Comparison of ENCODE assay signal across 12 cellular contexts in the genomic region with DNA sequence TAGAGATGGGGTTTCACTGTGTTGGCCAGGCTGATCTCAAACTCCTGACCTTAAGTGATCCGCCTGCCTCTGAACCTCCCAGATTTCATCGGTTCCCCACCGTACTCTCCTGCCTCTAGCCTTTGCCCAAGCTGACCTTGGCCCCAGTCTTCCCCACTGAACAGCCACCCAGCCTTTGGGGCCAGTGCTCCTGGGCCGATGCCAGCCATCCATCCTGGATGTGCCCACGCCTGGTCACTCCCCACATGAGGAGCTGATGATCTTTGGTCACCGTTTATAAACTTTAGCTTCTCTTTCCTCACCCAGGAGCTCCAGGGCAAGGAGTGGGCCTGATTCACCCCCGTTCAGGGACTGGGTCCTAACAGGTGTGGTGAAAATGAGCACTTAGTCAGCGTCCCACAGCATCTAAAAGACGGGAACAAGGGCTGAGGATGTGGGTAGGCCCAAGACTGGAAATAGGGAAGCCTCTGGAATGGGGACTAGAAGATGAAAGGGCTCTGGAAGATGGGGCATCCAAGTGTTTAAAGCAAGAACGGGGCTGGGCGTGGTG. TPM values are rescaled to one million over a fixed set of nuclear protein-coding genes. Genes with fewer than 3 reads are reported as not detected.
A peak's percentile ranks its signal among the peaks of the same experiment; 100 is the strongest.
DNase-seq lines count a peak whose midpoint lies in the region; ATAC-seq and TF ChIP-seq lines count a peak whose summit lies in the region.
"Had no signal": no experiment of that assay in that cellular context is flagged by ENCODE, and none has a peak within 500 bp of the region (broad histone marks: within the 10 kb centered on the region; RNA-seq: fewer than 3 reads in every experiment).

No MANE protein-coding gene starts in this region.

- H3K36me3 ChIP-seq in SK-N-SH (replicated peaks in 1 of 2; ENCODE audit: control insufficient read depth in 1 of 2, insufficient read depth in 2 of 2, low read length in 1 of 2) (no peaks in the 10 kb centered on the region), endodermal cell (ENCODE audit: control insufficient read depth, insufficient read depth, low read length) (peaks cover 19% of the 10 kb centered on the region)

- H3K79me2 ChIP-seq in SK-N-SH (ENCODE audit: insufficient read depth), result peaks cover 80% of the 10 kb centered on the region; the same call in 1 of the 2 replicates

- ATAC-seq in SK-N-SH treated with all-trans-retinoic acid at 6 μM for 48 hours (no peak), HG02981 (IDR thresholded peaks at IDR 0.05; ENCODE audit: unreplicated experiment) (no peak)
- ATAC-seq: activated CD8-positive, alpha-beta memory T cell treated with anti-CD3 and anti-CD28 coated beads, Interleukin-2, amount 10 ng/mL, durations not matched to agents 7 days and 5 days had no signal

- H3K9me3 Mint-ChIP-seq in endodermal cell, result no peaks in the 10 kb centered on the region
- no peaks in the 10 kb centered on the region for H3K9me3 Mint-ChIP-seq in neural crest cell
- H3K9me3 Mint-ChIP-seq in type B pancreatic cell, result no peaks in the 10 kb centered on the region
- H3K9me3 Mint-ChIP-seq: activated naive CD8-positive, alpha-beta T cell treated with anti-CD3 and anti-CD28 coated beads, Interleukin-2, amount 10 ng/mL, durations not matched to agents 7 days and 5 days had no signal

- H3K27me3 ChIP-seq in SK-N-SH (ENCODE audit: insufficient read depth) (no peaks in the 10 kb centered on the region), endodermal cell (ENCODE audit: control insufficient read depth, insufficient read depth, low read length, poor library complexity, severe bottlenecking) (no peaks in the 10 kb centered on the region)
- H3K27me3 ChIP-seq: dorsolateral prefrontal cortex had no signal

- no peaks in the 10 kb centered on the region for H3K9me2 ChIP-seq in SK-N-SH

- H3K27me3 Mint-ChIP-seq in endodermal cell (ENCODE audit: insufficient read depth) (no peaks in the 10 kb centered on the region), neural crest cell (ENCODE audit: low read depth) (no peaks in the 10 kb centered on the region), type B pancreatic cell (no peaks in the 10 kb centered on the region)

- no peak overlapping the region for H3K4me3 ChIP-seq in SK-N-SH (ENCODE audit: low read depth in 2 of 2, low read length in 1 of 2)
- H3K4me3 ChIP-seq in endodermal cell (ENCODE audit: low read length), result no peak overlapping the region

- CTCF ChIA-PET in SK-N-SH (lab: Yijun Ruan, JAX), result interaction anchor here (0.6 to 1.8 kb wide), 2 partner anchors 12 to 25 kb away, joined by 3 to 5 read pairs; no protein-coding TSS in a partner anchor

- peaks cover 32 to 45% of the 10 kb centered on the region in 2 experiments; a peak in 3 of 4 replicates for H3K4me1 ChIP-seq in SK-N-SH (ENCODE audit: control insufficient read depth in 1 of 2, insufficient read depth in 2 of 2, low read depth in 1 of 2, low read length in 1 of 2)
- H3K4me1 ChIP-seq in endodermal cell (ENCODE audit: control insufficient read depth, insufficient read depth, low read length), result no peaks in the 10 kb centered on the region

- H3K36me3 Mint-ChIP-seq in endodermal cell (ENCODE audit: low read depth) (peaks cover 10% of the 10 kb centered on the region), neural crest cell (ENCODE audit: low read depth) (no peaks in the 10 kb centered on the region), type B pancreatic cell (no peaks in the 10 kb centered on the region)
- H3K36me3 Mint-ChIP-seq: activated CD8-positive, alpha-beta memory T cell treated with anti-CD3 and anti-CD28 coated beads, Interleukin-2, amount 10 ng/mL, durations not matched to agents 7 days and 5 days; activated naive CD8-positive, alpha-beta T cell treated with anti-CD3 and anti-CD28 coated beads, Interleukin-2, amount 10 ng/mL, durations not matched to agents 7 days and 5 days had no signal

- TF ChIP-seq EP300 in SK-N-SH (IDR thresholded peaks at IDR 0.05; ENCODE audit: borderline replicate concordance in 1 of 2, low read depth in 1 of 2, low read length in 1 of 2), result no peak

- peaks cover 10% of the 10 kb centered on the region for H3K4me1 Mint-ChIP-seq in endodermal cell
- H3K4me1 Mint-ChIP-seq in neural crest cell, result peaks cover 38% of the 10 kb centered on the region
- H3K4me1 Mint-ChIP-seq in type B pancreatic cell (ENCODE audit: unreplicated experiment), result peaks cover 26% of the 10 kb centered on the region
- H3K4me1 Mint-ChIP-seq: activated CD8-positive, alpha-beta memory T cell treated with anti-CD3 and anti-CD28 coated beads, Interleukin-2, amount 10 ng/mL, durations not matched to agents 7 days and 5 days; activated naive CD8-positive, alpha-beta T cell treated with anti-CD3 and anti-CD28 coated beads, Interleukin-2, amount 10 ng/mL, durations not matched to agents 7 days and 5 days had no signal

- H3K9ac ChIP-seq in SK-N-SH, result no peak overlapping the region
- no peak overlapping the region for H3K9ac ChIP-seq in endodermal cell (ENCODE audit: extremely low read depth, low read length, poor library complexity, severe bottlenecking)

- H4K20me1 ChIP-seq in SK-N-SH (ENCODE audit: insufficient read depth), result peaks cover 26% of the 10 kb centered on the region

- peak; percentile 41 for DNase-seq in SK-N-SH
- no peak for DNase-seq in endodermal cell
- no peak for DNase-seq in neural crest cell (ENCODE audit: low read depth, low spot score)
- no peak for DNase-seq in type B pancreatic cell (ENCODE audit: extremely low spot score, unreplicated experiment)
- no peak for DNase-seq in NCI-H510A (lab: John Stamatoyannopoulos, UW)
- no peak for DNase-seq in SHP77 treated with DMSO at 0.1 percent for 48 hours (lab: John Stamatoyannopoulos, UW)
- DNase-seq: activated CD8-positive, alpha-beta memory T cell treated with anti-CD3 and anti-CD28 coated beads, Interleukin-2, amount 10 ng/mL, durations not matched to agents 7 days and 5 days; activated naive CD8-positive, alpha-beta T cell treated with anti-CD3 and anti-CD28 coated beads, Interleukin-2, amount 10 ng/mL, durations not matched to agents 7 days and 5 days; dorsolateral prefrontal cortex had no signal

- H2AFZ ChIP-seq in SK-N-SH (ENCODE audit: low read depth), result no peak overlapping the region

- POLR2A ChIA-PET in SK-N-SH (lab: Yijun Ruan, JAX), result no interaction called here

- WGBS in SK-N-SH (ENCODE audit: low lambda C conversion rate), result 92% methylated on average over 11 of the region's 11 CpGs
- 94 to 96% methylated on average over 11 of the region's 11 CpGs for WGBS in endodermal cell (ENCODE audit: insufficient coverage in 1 of 2, insufficient read length in 1 of 2), 2 experiments

- no peak overlapping the region for H3K4me2 ChIP-seq in SK-N-SH

- no peak for TF ChIP-seq CTCF in SK-N-SH (IDR thresholded peaks at IDR 0.05)
- TF ChIP-seq CTCF in endodermal cell (conservative IDR thresholded peaks at IDR 0.05), result no peak
- no peak for TF ChIP-seq CTCF in neural crest cell (conservative IDR thresholded peaks at IDR 0.05)
- TF ChIP-seq CTCF in type B pancreatic cell (conservative IDR thresholded peaks at IDR 0.05), result no peak

- H3K4me3 Mint-ChIP-seq in endodermal cell (no peak overlapping the region), neural crest cell (no peak overlapping the region), type B pancreatic cell (no peak overlapping the region)
- H3K4me3 Mint-ChIP-seq: activated CD8-positive, alpha-beta memory T cell treated with anti-CD3 and anti-CD28 coated beads, Interleukin-2, amount 10 ng/mL, durations not matched to agents 7 days and 5 days; activated naive CD8-positive, alpha-beta T cell treated with anti-CD3 and anti-CD28 coated beads, Interleukin-2, amount 10 ng/mL, durations not matched to agents 7 days and 5 days had no signal

- peak overlapping the region; percentile 35 for H3K27ac Mint-ChIP-seq in endodermal cell
- peak overlapping the region; percentile 83 for H3K27ac Mint-ChIP-seq in neural crest cell (ENCODE audit: unreplicated experiment)
- H3K27ac Mint-ChIP-seq in type B pancreatic cell, result peak overlapping the region; percentile 51
- H3K27ac Mint-ChIP-seq: activated CD8-positive, alpha-beta memory T cell treated with anti-CD3 and anti-CD28 coated beads, Interleukin-2, amount 10 ng/mL, durations not matched to agents 7 days and 5 days; activated naive CD8-positive, alpha-beta T cell treated with anti-CD3 and anti-CD28 coated beads, Interleukin-2, amount 10 ng/mL, durations not matched to agents 7 days and 5 days had no signal

- H3K9me3 ChIP-seq in SK-N-SH (no peaks in the 10 kb centered on the region), endodermal cell (ENCODE audit: control insufficient read depth, low read length) (no peaks in the 10 kb centered on the region)

- H3K27ac ChIP-seq in SK-N-SH (ENCODE audit: low read depth in 2 of 2, low read length in 1 of 2), result no peak overlapping the region; a peak in 1 of 4 replicates
- peak overlapping the region; percentile 68 for H3K27ac ChIP-seq in endodermal cell (ENCODE audit: low read depth, low read length)
- H3K27ac ChIP-seq: 22Rv1 had no signal

- TF ChIP-seq RAD21 in SK-N-SH (IDR thresholded peaks at IDR 0.05; ENCODE audit: low read length), result no peak

- H3F3A ChIP-seq in SK-N-SH (replicated peaks; ENCODE audit: insufficient read depth), result peaks cover 17% of the 10 kb centered on the region

RNA-seq across cellular contexts. Expression of a gene that starts 22.9 kb away (rescaled TPM):
- polyA plus RNA-seq in SK-N-SH (2012; rRNA removed), result 20.2 and 26.4 TPM in 2 replicates
- polyA plus RNA-seq in SK-N-SH (2012; cell fraction: cytosol; rRNA removed), result 13.9 and 18.4 TPM in 2 replicates
- 29.0 and 37.8 TPM in 2 replicates for polyA plus RNA-seq in SK-N-SH (2012; cell fraction: nucleus; rRNA removed)
- 10 to 100 TPM; 54.8 to 84.4 TPM for total RNA-seq in endodermal cell
- 54.6 TPM for polyA plus RNA-seq in endodermal cell (2013, experiment 1 of 2)
- polyA plus RNA-seq in endodermal cell (2013, experiment 2 of 2), result 54.2 TPM
- 48.0 and 50.1 TPM in 2 replicates for total RNA-seq in neural crest cell
- total RNA-seq in type B pancreatic cell (ENCODE audit: low replicate concordance), result 43.6 and 47.9 TPM in 2 replicates
